Comparison of ENCODE assay signal across 8 cellular contexts in genomic region chr2:27085062-27085669, GRCh38. TPM values are rescaled to one million over a fixed set of nuclear protein-coding genes. Genes with fewer than 3 reads are reported as not detected.
A peak's percentile ranks its signal among the peaks of the same experiment; 100 is the strongest.
DNase-seq lines count a peak whose midpoint lies in the region; ATAC-seq, FAIRE-seq and TF ChIP-seq lines count a peak whose summit lies in the region.

No MANE protein-coding gene starts in this region.

- H3K36me3 ChIP-seq in iPS-15b (ENCODE audit: control insufficient read depth, insufficient read depth, low read length) (no peaks in the 10 kb centered on the region), small intestine (ENCODE audit: control insufficient read depth in 2 of 2, insufficient read depth in 2 of 2, low read length in 2 of 2) (no peaks in the 10 kb centered on the region)

- DNase-seq in HFF-Myc (ENCODE audit: extremely low read depth, low read depth) (no peak), small intestine (no peak), A172 (ENCODE audit: low spot score) (no peak), retina (no peak)
- no peak for DNase-seq in activated T-helper 2 cell treated with anti-CD3 and anti-CD28 coated beads, Interferon-gamma antibody, Interleukin-2, Interleukin-4, amounts not matched to agents 10 μg/mL and 5 μg/mL and 100 μg/mL, durations not matched to agents 14 hours and 24 hours and 36 hours (ENCODE audit: low spot score)
- no peak for DNase-seq in activated CD4-positive, CD25-positive, alpha-beta regulatory T cell (lab: John Stamatoyannopoulos, UW)

- TF ChIP-seq CTCF in HFF-Myc (IDR thresholded peaks at IDR 0.05; ENCODE audit: low read depth, low read length, missing control alignments) = no peak

- H3K4me3 ChIP-seq in HFF-Myc (replicated peaks; ENCODE audit: low read depth, low read length) (peak overlapping the region; percentile 39), iPS-15b (ENCODE audit: low read depth, low read length) (peak overlapping the region; percentile 74), small intestine (ENCODE audit: low read depth in 1 of 2, low read length in 2 of 2) (peak overlapping the region in 1 of 2 donors; percentile 67)

- H3K27ac Mint-ChIP-seq in activated T-helper 2 cell treated with anti-CD3 and anti-CD28 coated beads, Interferon-gamma antibody, Interleukin-2, Interleukin-4, amounts not matched to agents 10 μg/mL and 5 μg/mL and 100 μg/mL, durations not matched to agents 14 hours and 24 hours and 36 hours = peak overlapping the region; percentile 46

- intact Hi-C loops in activated T-helper 2 cell treated with anti-CD3 and anti-CD28 coated beads, Interferon-gamma antibody, Interleukin-2, Interleukin-4, amounts not matched to agents 10 μg/mL and 5 μg/mL and 100 μg/mL, durations not matched to agents 14 hours and 24 hours and 36 hours (cut with micrococcal nuclease) = loop anchor here (5.0 to 10.0 kb wide), 2 partner anchors 120 to 127 kb away; partner anchors contain the start of genes ATRAID and SLC5A6

- peaks cover 29% of the 10 kb centered on the region for H3K4me1 Mint-ChIP-seq in activated T-helper 2 cell treated with anti-CD3 and anti-CD28 coated beads, Interferon-gamma antibody, Interleukin-2, Interleukin-4, amounts not matched to agents 10 μg/mL and 5 μg/mL and 100 μg/mL, durations not matched to agents 14 hours and 24 hours and 36 hours (ENCODE audit: low read depth)

- H3K36me3 Mint-ChIP-seq in activated T-helper 2 cell treated with anti-CD3 and anti-CD28 coated beads, Interferon-gamma antibody, Interleukin-2, Interleukin-4, amounts not matched to agents 10 μg/mL and 5 μg/mL and 100 μg/mL, durations not matched to agents 14 hours and 24 hours and 36 hours (ENCODE audit: low read depth) = no peaks in the 10 kb centered on the region

- no peaks in the 10 kb centered on the region for H3K27me3 Mint-ChIP-seq in activated T-helper 2 cell treated with anti-CD3 and anti-CD28 coated beads, Interferon-gamma antibody, Interleukin-2, Interleukin-4, amounts not matched to agents 10 μg/mL and 5 μg/mL and 100 μg/mL, durations not matched to agents 14 hours and 24 hours and 36 hours (ENCODE audit: low read depth)

- H3K9me3 Mint-ChIP-seq in activated T-helper 2 cell treated with anti-CD3 and anti-CD28 coated beads, Interferon-gamma antibody, Interleukin-2, Interleukin-4, amounts not matched to agents 10 μg/mL and 5 μg/mL and 100 μg/mL, durations not matched to agents 14 hours and 24 hours and 36 hours = no peaks in the 10 kb centered on the region

- H3K4me3 Mint-ChIP-seq in activated T-helper 2 cell treated with anti-CD3 and anti-CD28 coated beads, Interferon-gamma antibody, Interleukin-2, Interleukin-4, amounts not matched to agents 10 μg/mL and 5 μg/mL and 100 μg/mL, durations not matched to agents 14 hours and 24 hours and 36 hours (ENCODE audit: low read depth) = peak overlapping the region; percentile 90

- peaks cover 3% of the 10 kb centered on the region for H3K4me1 ChIP-seq in iPS-15b (ENCODE audit: control insufficient read depth, insufficient read depth, low read length)
- H3K4me1 ChIP-seq in small intestine (ENCODE audit: control insufficient read depth in 2 of 2, insufficient read depth in 1 of 2, low read depth in 1 of 2, low read length in 1 of 2) = peaks cover 3 to 5% of the 10 kb centered on the region in 2 donors

- ATAC-seq in GM21390 (IDR thresholded peaks at IDR 0.05; ENCODE audit: unreplicated experiment) = no peak

- H3K9ac ChIP-seq in iPS-15b (ENCODE audit: low read depth, low read length) = peak overlapping the region; percentile 60

- H3K9me3 ChIP-seq in iPS-15b (ENCODE audit: control insufficient read depth, insufficient read depth, low read length) (no peaks in the 10 kb centered on the region), small intestine (ENCODE audit: control insufficient read depth, low read depth) (no peaks in the 10 kb centered on the region)

- H3K27ac ChIP-seq in small intestine (ENCODE audit: low read depth in 1 of 2, low read length in 1 of 2) = peak overlapping the region; percentile 81 to 91

- FAIRE-seq in small intestine (lab: Jason Lieb, UNC) = no peak

- WGBS in small intestine, 3 donors = 53 to 70% (median 59%) methylated on average over 10 of the region's 10 CpGs

- H3K27me3 ChIP-seq in iPS-15b (ENCODE audit: control insufficient read depth, insufficient read depth, low read length) (peaks cover 15% of the 10 kb centered on the region), small intestine (ENCODE audit: control insufficient read depth in 2 of 2, insufficient read depth in 2 of 2, low read length in 2 of 2) (no peaks in the 10 kb centered on the region)

RNA-seq across cellular contexts. Expression of gene KHK, which starts 1.4 kb away (rescaled TPM):
- 12.3 and 13.4 TPM in 2 replicates for total RNA-seq in activated T-helper 2 cell treated with anti-CD3 and anti-CD28 coated beads, Interferon-gamma antibody, Interleukin-2, Interleukin-4, amounts not matched to agents 10 μg/mL and 5 μg/mL and 100 μg/mL, durations not matched to agents 14 hours and 24 hours and 36 hours
- 100 to 1,000 TPM; 225 to 643 (median 533) TPM for polyA plus RNA-seq in small intestine
- 8.7 and 10.3 TPM in 2 replicates for total RNA-seq in A172 (2014; rRNA removed; shearing (Covaris generic))

RNA-seq across cellular contexts. Expression of gene EMILIN1, which starts 6.8 kb away (rescaled TPM):
- total RNA-seq in activated T-helper 2 cell treated with anti-CD3 and anti-CD28 coated beads, Interferon-gamma antibody, Interleukin-2, Interleukin-4, amounts not matched to agents 10 μg/mL and 5 μg/mL and 100 μg/mL, durations not matched to agents 14 hours and 24 hours and 36 hours = 0.87 and 0.94 TPM in 2 replicates
- 10 to 100 TPM in 1 of 3 donors, 1 to 10 TPM in 1, under 1 TPM in 1; 0.67 to 23.0 (median 3.8) TPM for polyA plus RNA-seq in small intestine
- 0.10 and 0.47 TPM in 2 replicates for total RNA-seq in A172 (2014; rRNA removed; shearing (Covaris generic))

RNA-seq across cellular contexts. Expression of gene OST4, which starts 13.7 kb away (rescaled TPM):
- 330 and 341 TPM in 2 replicates for total RNA-seq in activated T-helper 2 cell treated with anti-CD3 and anti-CD28 coated beads, Interferon-gamma antibody, Interleukin-2, Interleukin-4, amounts not matched to agents 10 μg/mL and 5 μg/mL and 100 μg/mL, durations not matched to agents 14 hours and 24 hours and 36 hours
- 100 to 1,000 TPM; 386 to 477 (median 407) TPM for polyA plus RNA-seq in small intestine
- 334 and 356 TPM in 2 replicates for total RNA-seq in A172 (2014; rRNA removed; shearing (Covaris generic))

RNA-seq across cellular contexts. Expression of gene AGBL5, which starts 33.7 kb away (rescaled TPM):
- 12.5 and 13.8 TPM in 2 replicates for total RNA-seq in activated T-helper 2 cell treated with anti-CD3 and anti-CD28 coated beads, Interferon-gamma antibody, Interleukin-2, Interleukin-4, amounts not matched to agents 10 μg/mL and 5 μg/mL and 100 μg/mL, durations not matched to agents 14 hours and 24 hours and 36 hours
- 10 to 100 TPM in 1 of 3 donors, 1 to 10 TPM in 2; 6.0 to 11.1 (median 6.5) TPM for polyA plus RNA-seq in small intestine
- total RNA-seq in A172 (2014; rRNA removed; shearing (Covaris generic)) = 41.4 and 44.3 TPM in 2 replicates

RNA-seq across cellular contexts. Expression of gene CGREF1, which starts 33.8 kb away (rescaled TPM):
- 8.1 and 9.0 TPM in 2 replicates for total RNA-seq in activated T-helper 2 cell treated with anti-CD3 and anti-CD28 coated beads, Interferon-gamma antibody, Interleukin-2, Interleukin-4, amounts not matched to agents 10 μg/mL and 5 μg/mL and 100 μg/mL, durations not matched to agents 14 hours and 24 hours and 36 hours
- 1 to 10 TPM; 3.8 to 5.2 (median 3.8) TPM for polyA plus RNA-seq in small intestine
- total RNA-seq in A172 (2014; rRNA removed; shearing (Covaris generic)) = 0.17 and 0.40 TPM in 2 replicates
